Comparison of ENCODE assay signal across 8 cellular contexts in genomic region chr15:100338971-100339444, GRCh38. TPM values are rescaled to one million over a fixed set of nuclear protein-coding genes. Genes with fewer than 3 reads are reported as not detected.
DNase-seq lines count a peak whose midpoint lies in the region; ATAC-seq and TF ChIP-seq lines count a peak whose summit lies in the region.

No MANE protein-coding gene starts in this region.

- H3K79me2 ChIP-seq in KMS-11 (ENCODE audit: insufficient read depth, low read depth) = no peaks in the 10 kb centered on the region

- DNase-seq in GM06990 (ENCODE audit: extremely low read depth, insufficient read length) (no peak), SW480 (ENCODE audit: low spot score) (peak; percentile 81), MCF 10A (ENCODE audit: unreplicated experiment) (peak; percentile 79), immature natural killer cell (peak; percentile 44 to 60 (median 58))
- DNase-seq in stimulated activated CD4-positive, alpha-beta T cell treated with anti-CD3 and anti-CD28 coated beads, Interleukin-1b, Interleukin-23, amount 100 ng/mL, for 48 hours = peak; percentile 58

- H2AFZ ChIP-seq in KMS-11 (ENCODE audit: low read depth) = no peak overlapping the region

- H3K36me3 ChIP-seq in GM06990 (ENCODE audit: control insufficient read depth, insufficient read depth, low read length) (no peaks in the 10 kb centered on the region), KMS-11 (ENCODE audit: insufficient read depth) (no peaks in the 10 kb centered on the region)

- no peaks in the 10 kb centered on the region for H4K20me1 ChIP-seq in KMS-11 (ENCODE audit: insufficient read depth)

- H3K27ac Mint-ChIP-seq in MCF 10A (ENCODE audit: low read depth, unreplicated experiment) (no peak overlapping the region), immature natural killer cell (peak overlapping the region in 3 of 6 donors; percentile 22 to 63 (median 58))

- CTCF ChIA-PET in MCF 10A (lab: Yijun Ruan, JAX) = interaction anchor here (0.5 to 5.9 kb wide), 47 partner anchors 9 to 1069 kb away, joined by 3 to 79 read pairs (median 4); partner anchors contain the start of gene CERS3

- BruUV-seq in MCF 10A (replicated peaks; lab: Mats Ljungman, UMichigan) = no TSS peak

- intact Hi-C loops in MCF 10A (cut with micrococcal nuclease) = loop anchor here (2.0 to 5.0 kb wide), 4 partner anchors 296 to 1066 kb away; no protein-coding TSS in a partner anchor

- TF ChIP-seq CTCF in GM06990 (IDR thresholded peaks at IDR 0.05; ENCODE audit: insufficient read depth, low read length, poor library complexity, severe bottlenecking) = peak; percentile 57
- TF ChIP-seq CTCF in KMS-11 (conservative IDR thresholded peaks at IDR 0.05; ENCODE audit: low read depth, low read length) = peak; percentile 34; the same call in 1 of the 2 replicates
- TF ChIP-seq CTCF in MCF 10A (IDR thresholded peaks at IDR 0.05; ENCODE audit: unreplicated experiment) = peak; percentile 84

- no peaks in the 10 kb centered on the region for H3K4me1 ChIP-seq in KMS-11 (ENCODE audit: low read depth, poor library complexity, severe bottlenecking)

- H3K4me2 ChIP-seq in KMS-11 = no peak overlapping the region

- peaks cover 8% of the 10 kb centered on the region for H3K4me1 Mint-ChIP-seq in MCF 10A (ENCODE audit: insufficient read depth, unreplicated experiment)
- H3K4me1 Mint-ChIP-seq in immature natural killer cell = peaks cover 31 to 39% of the 10 kb centered on the region in 2 donors

- ATAC-seq in GM18861 (IDR thresholded peaks at IDR 0.05; ENCODE audit: unreplicated experiment) (no peak), GM21367 (IDR thresholded peaks at IDR 0.05; ENCODE audit: unreplicated experiment) (no peak)

- H3K36me3 Mint-ChIP-seq in MCF 10A (ENCODE audit: insufficient read depth, unreplicated experiment) (no peaks in the 10 kb centered on the region), immature natural killer cell (peaks cover 0 to 3% (median 0%) of the 10 kb centered on the region in 3 donors)

- H3K9ac ChIP-seq in KMS-11 = no peak overlapping the region

- H3K27me3 Mint-ChIP-seq in MCF 10A (ENCODE audit: insufficient read depth, unreplicated experiment) (no peaks in the 10 kb centered on the region), immature natural killer cell (ENCODE audit: low read depth in 3 of 3) (peaks cover 21 to 37% (median 22%) of the 10 kb centered on the region in 3 donors)

- POLR2A ChIA-PET in MCF 10A (lab: Yijun Ruan, JAX) = interaction anchor here (0.7 to 1.8 kb wide), 7 partner anchors 10 to 431 kb away, joined by 3 to 6 read pairs (median 4); no protein-coding TSS in a partner anchor

- H3K27me3 ChIP-seq in GM06990 (replicated peaks; ENCODE audit: control insufficient read depth, insufficient read depth, low read length) = no peaks in the 10 kb centered on the region; the same call in none of the 2 replicates
- no peaks in the 10 kb centered on the region for H3K27me3 ChIP-seq in KMS-11 (ENCODE audit: insufficient read depth, low read depth)

- H3K27ac ChIP-seq in KMS-11 = no peak overlapping the region

- peak overlapping the region; percentile 21 for H3K4me3 Mint-ChIP-seq in MCF 10A (ENCODE audit: unreplicated experiment)
- peak overlapping the region; percentile 49 to 62 (median 53) for H3K4me3 Mint-ChIP-seq in immature natural killer cell

- no peak overlapping the region for H3K4me3 ChIP-seq in GM06990 (replicated peaks; ENCODE audit: low read depth, low read length)
- no peak overlapping the region for H3K4me3 ChIP-seq in KMS-11 (IDR thresholded peaks at IDR 0.05; ENCODE audit: insufficient read depth, low read depth, low read length)

- H3K9me3 Mint-ChIP-seq in MCF 10A (ENCODE audit: unreplicated experiment) (no peaks in the 10 kb centered on the region), immature natural killer cell (no peaks in the 10 kb centered on the region)

RNA-seq across cellular contexts. Expression of gene ADAMTS17, which starts 2.8 kb away (rescaled TPM):
- 4.0 and 7.7 TPM in 2 replicates for total RNA-seq in MCF 10A (2022)
- polyA plus RNA-seq in immature natural killer cell = under 1 TPM in 2 of 3 donors, not detected in 1; 0.27 to 0.53 TPM

Comparison
In these comparisons a context has a peak if more than half of its experiments do, and no peak if none do; other contexts are left out.
1. CTCF ChIP-seq: peak in every context shown above with its lines; median percentile 84 in MCF 10A; 57 in GM06990; 34 in KMS-11.